ENCODE assay signal across 1 cellular context in the genomic region with DNA sequence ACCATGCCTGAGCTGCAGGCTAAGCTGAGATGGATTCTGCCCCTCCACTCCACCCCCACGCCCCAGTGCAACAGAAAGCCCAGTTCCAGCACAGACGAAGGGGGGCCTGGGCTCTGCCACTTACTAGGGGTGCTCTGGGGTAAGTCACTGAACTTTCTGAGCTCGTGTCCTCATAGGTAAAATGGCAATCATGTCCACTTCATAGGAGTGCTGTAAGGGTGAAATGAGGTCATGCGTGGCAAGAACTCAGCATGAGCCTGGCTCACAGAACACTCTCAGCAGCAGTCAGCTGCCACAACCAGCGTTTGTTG.
TF ChIP-seq lines count a peak whose summit lies in the region.

No MANE protein-coding gene starts in this region.

TF ChIP-seq in GM23338, 12 proteins besides CTCF, POLR2A, EP300 and RAD21 (continued from another document):
- TF ChIP-seq, protein P1, sequence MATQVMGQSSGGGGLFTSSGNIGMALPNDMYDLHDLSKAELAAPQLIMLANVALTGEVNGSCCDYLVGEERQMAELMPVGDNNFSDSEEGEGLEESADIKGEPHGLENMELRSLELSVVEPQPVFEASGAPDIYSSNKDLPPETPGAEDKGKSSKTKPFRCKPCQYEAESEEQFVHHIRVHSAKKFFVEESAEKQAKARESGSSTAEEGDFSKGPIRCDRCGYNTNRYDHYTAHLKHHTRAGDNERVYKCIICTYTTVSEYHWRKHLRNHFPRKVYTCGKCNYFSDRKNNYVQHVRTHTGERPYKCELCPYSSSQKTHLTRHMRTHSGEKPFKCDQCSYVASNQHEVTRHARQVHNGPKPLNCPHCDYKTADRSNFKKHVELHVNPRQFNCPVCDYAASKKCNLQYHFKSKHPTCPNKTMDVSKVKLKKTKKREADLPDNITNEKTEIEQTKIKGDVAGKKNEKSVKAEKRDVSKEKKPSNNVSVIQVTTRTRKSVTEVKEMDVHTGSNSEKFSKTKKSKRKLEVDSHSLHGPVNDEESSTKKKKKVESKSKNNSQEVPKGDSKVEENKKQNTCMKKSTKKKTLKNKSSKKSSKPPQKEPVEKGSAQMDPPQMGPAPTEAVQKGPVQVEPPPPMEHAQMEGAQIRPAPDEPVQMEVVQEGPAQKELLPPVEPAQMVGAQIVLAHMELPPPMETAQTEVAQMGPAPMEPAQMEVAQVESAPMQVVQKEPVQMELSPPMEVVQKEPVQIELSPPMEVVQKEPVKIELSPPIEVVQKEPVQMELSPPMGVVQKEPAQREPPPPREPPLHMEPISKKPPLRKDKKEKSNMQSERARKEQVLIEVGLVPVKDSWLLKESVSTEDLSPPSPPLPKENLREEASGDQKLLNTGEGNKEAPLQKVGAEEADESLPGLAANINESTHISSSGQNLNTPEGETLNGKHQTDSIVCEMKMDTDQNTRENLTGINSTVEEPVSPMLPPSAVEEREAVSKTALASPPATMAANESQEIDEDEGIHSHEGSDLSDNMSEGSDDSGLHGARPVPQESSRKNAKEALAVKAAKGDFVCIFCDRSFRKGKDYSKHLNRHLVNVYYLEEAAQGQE (IDR thresholded peaks at IDR 0.05; ENCODE audit: unreplicated experiment) = no peak
- TF ChIP-seq JUNB (IDR thresholded peaks at IDR 0.05; ENCODE audit: unreplicated experiment) = no peak
- no peak for TF ChIP-seq POLR2AphosphoS5 (IDR thresholded peaks at IDR 0.05; ENCODE audit: low read depth)
- TF ChIP-seq, protein P2, sequence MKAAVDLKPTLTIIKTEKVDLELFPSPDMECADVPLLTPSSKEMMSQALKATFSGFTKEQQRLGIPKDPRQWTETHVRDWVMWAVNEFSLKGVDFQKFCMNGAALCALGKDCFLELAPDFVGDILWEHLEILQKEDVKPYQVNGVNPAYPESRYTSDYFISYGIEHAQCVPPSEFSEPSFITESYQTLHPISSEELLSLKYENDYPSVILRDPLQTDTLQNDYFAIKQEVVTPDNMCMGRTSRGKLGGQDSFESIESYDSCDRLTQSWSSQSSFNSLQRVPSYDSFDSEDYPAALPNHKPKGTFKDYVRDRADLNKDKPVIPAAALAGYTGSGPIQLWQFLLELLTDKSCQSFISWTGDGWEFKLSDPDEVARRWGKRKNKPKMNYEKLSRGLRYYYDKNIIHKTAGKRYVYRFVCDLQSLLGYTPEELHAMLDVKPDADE (IDR thresholded peaks at IDR 0.05) = no peak
- no peak for TF ChIP-seq STAT1 (IDR thresholded peaks at IDR 0.05; ENCODE audit: unreplicated experiment)
- TF ChIP-seq, protein P3, sequence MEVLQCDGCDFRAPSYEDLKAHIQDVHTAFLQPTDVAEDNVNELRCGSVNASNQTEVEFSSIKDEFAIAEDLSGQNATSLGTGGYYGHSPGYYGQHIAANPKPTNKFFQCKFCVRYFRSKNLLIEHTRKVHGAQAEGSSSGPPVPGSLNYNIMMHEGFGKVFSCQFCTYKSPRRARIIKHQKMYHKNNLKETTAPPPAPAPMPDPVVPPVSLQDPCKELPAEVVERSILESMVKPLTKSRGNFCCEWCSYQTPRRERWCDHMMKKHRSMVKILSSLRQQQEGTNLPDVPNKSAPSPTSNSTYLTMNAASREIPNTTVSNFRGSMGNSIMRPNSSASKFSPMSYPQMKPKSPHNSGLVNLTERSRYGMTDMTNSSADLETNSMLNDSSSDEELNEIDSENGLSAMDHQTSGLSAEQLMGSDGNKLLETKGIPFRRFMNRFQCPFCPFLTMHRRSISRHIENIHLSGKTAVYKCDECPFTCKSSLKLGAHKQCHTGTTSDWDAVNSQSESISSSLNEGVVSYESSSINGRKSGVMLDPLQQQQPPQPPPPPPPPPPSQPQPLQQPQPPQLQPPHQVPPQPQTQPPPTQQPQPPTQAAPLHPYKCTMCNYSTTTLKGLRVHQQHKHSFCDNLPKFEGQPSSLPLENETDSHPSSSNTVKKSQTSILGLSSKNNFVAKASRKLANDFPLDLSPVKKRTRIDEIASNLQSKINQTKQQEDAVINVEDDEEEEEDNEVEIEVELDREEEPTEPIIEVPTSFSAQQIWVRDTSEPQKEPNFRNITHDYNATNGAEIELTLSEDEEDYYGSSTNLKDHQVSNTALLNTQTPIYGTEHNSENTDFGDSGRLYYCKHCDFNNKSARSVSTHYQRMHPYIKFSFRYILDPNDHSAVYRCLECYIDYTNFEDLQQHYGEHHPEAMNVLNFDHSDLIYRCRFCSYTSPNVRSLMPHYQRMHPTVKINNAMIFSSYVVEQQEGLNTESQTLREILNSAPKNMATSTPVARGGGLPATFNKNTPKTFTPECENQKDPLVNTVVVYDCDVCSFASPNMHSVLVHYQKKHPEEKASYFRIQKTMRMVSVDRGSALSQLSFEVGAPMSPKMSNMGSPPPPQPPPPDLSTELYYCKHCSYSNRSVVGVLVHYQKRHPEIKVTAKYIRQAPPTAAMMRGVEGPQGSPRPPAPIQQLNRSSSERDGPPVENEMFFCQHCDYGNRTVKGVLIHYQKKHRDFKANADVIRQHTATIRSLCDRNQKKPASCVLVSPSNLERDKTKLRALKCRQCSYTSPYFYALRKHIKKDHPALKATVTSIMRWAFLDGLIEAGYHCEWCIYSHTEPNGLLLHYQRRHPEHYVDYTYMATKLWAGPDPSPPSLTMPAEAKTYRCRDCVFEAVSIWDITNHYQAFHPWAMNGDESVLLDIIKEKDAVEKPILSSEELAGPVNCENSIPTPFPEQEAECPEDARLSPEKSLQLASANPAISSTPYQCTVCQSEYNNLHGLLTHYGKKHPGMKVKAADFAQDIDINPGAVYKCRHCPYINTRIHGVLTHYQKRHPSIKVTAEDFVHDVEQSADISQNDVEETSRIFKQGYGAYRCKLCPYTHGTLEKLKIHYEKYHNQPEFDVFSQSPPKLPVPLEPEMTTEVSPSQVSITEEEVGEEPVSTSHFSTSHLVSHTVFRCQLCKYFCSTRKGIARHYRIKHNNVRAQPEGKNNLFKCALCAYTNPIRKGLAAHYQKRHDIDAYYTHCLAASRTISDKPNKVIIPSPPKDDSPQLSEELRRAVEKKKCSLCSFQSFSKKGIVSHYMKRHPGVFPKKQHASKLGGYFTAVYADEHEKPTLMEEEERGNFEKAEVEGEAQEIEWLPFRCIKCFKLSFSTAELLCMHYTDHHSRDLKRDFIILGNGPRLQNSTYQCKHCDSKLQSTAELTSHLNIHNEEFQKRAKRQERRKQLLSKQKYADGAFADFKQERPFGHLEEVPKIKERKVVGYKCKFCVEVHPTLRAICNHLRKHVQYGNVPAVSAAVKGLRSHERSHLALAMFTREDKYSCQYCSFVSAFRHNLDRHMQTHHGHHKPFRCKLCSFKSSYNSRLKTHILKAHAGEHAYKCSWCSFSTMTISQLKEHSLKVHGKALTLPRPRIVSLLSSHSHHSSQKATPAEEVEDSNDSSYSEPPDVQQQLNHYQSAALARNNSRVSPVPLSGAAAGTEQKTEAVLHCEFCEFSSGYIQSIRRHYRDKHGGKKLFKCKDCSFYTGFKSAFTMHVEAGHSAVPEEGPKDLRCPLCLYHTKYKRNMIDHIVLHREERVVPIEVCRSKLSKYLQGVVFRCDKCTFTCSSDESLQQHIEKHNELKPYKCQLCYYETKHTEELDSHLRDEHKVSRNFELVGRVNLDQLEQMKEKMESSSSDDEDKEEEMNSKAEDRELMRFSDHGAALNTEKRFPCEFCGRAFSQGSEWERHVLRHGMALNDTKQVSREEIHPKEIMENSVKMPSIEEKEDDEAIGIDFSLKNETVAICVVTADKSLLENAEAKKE (CRISPR knock-in tag; IDR thresholded peaks at IDR 0.05) = no peak
- no peak for TF ChIP-seq CREB1 (CRISPR knock-in tag; IDR thresholded peaks at IDR 0.05; ENCODE audit: low read depth)
